ENCODE assay signal across 8 cellular contexts in genomic region chr9:14313378-14313940, GRCh38. TPM values are rescaled to one million over a fixed set of nuclear protein-coding genes. Genes with fewer than 3 reads are reported as not detected.
DNase-seq lines count a peak whose midpoint lies in the region; ATAC-seq, FAIRE-seq and TF ChIP-seq lines count a peak whose summit lies in the region.

No MANE protein-coding gene starts in this region.

- TF ChIP-seq EP300 in K562 (IDR thresholded peaks at IDR 0.05; ENCODE audit: low read length), result no peak

- no peaks in the 10 kb centered on the region for H3K36me3 Mint-ChIP-seq in stimulated activated memory B cell treated with anti-CD40 and anti-IgM and Interleukin-4, amounts not matched to agents 10 μg/mL and 1 μg/mL and 100 μg/mL, for 72 hours

- no peak overlapping the region for H3K27ac Mint-ChIP-seq in stimulated activated memory B cell treated with anti-CD40 and anti-IgM and Interleukin-4, amounts not matched to agents 10 μg/mL and 1 μg/mL and 100 μg/mL, for 72 hours

- no peaks in the 10 kb centered on the region for H3K9me1 ChIP-seq in K562 (ENCODE audit: control insufficient read depth, insufficient read depth, low read length)

- H3K4me3 Mint-ChIP-seq in stimulated activated memory B cell treated with anti-CD40 and anti-IgM and Interleukin-4, amounts not matched to agents 10 μg/mL and 1 μg/mL and 100 μg/mL, for 72 hours, result peak overlapping the region; percentile 77

- no peaks in the 10 kb centered on the region for H4K20me1 ChIP-seq in K562 (replicated peaks; ENCODE audit: control insufficient read depth, insufficient read depth, low read length)

- no peaks in the 10 kb centered on the region for H3K36me3 ChIP-seq in ES-I3 (ENCODE audit: insufficient read depth, low read length)
- no peaks in the 10 kb centered on the region for H3K36me3 ChIP-seq in K562 (ENCODE audit: control insufficient read depth, insufficient read depth, low read length)

- TSS peak; percentile 34 for BruUV-seq in K562 (replicated peaks; lab: Mats Ljungman, UMichigan)

- no peaks in the 10 kb centered on the region for H3K9me3 Mint-ChIP-seq in stimulated activated memory B cell treated with anti-CD40 and anti-IgM and Interleukin-4, amounts not matched to agents 10 μg/mL and 1 μg/mL and 100 μg/mL, for 72 hours

- FAIRE-seq in K562 (lab: Jason Lieb, UNC), result no peak

- DNase-seq in NCI-H2196 (lab: John Stamatoyannopoulos, UW; ENCODE audit: unreplicated experiment) (peak; percentile 62), K562 (ENCODE audit: extremely low read depth in 1 of 4, low spot score in 3 of 4) (peak in 2 of 4 experiments; percentile 8 to 47), iris pigment epithelial cell (ENCODE audit: low read depth) (peak; percentile 73), kidney glomerular epithelial cell (lab: John Stamatoyannopoulos, UW) (no peak), SHP77 treated with DMSO at 0.1 percent for 48 hours (lab: John Stamatoyannopoulos, UW) (no peak)

- no peak overlapping the region for H3K27ac ChIP-seq in K562 (ENCODE audit: extremely low read depth, low read depth, low read length)

- no peaks in the 10 kb centered on the region for H3K79me2 ChIP-seq in K562 (ENCODE audit: control insufficient read depth, insufficient read depth, low read length)

- intact Hi-C loops in K562 (cut with micrococcal nuclease), result no loop called here

- POLR2A ChIA-PET in K562 (lab: Yijun Ruan, JAX), result no interaction called here

- H3K27me3 ChIP-seq in K562 (ENCODE audit: control insufficient read depth in 2 of 2, insufficient read depth in 2 of 2, low read length in 2 of 2), result 0 out of 5 replicates have a peak, but pooled peaks cover 0 to 6% of the 10 kb centered on the region in 2 experiments

- in situ Hi-C loops in K562 (cut with MboI), result no loop called here

- peak overlapping the region; percentile 97 for H3K9ac ChIP-seq in ES-I3 (ENCODE audit: low read depth, low read length)
- peak overlapping the region in 1 of 2 experiments; percentile 89; a peak in 2 of 4 replicates for H3K9ac ChIP-seq in K562 (ENCODE audit: insufficient read depth in 1 of 2, low read depth in 2 of 2, low read length in 2 of 2)

- H3K4me1 ChIP-seq in ES-I3 (ENCODE audit: insufficient read depth, low read length), result peaks cover 24% of the 10 kb centered on the region
- peaks cover 3 to 28% of the 10 kb centered on the region in 2 experiments; a peak in 4 of 5 replicates for H3K4me1 ChIP-seq in K562 (replicated peaks in 1 of 2; ENCODE audit: control insufficient read depth in 2 of 2, insufficient read depth in 2 of 2, low read length in 2 of 2)

- ATAC-seq in K562, result peak; percentile 7
- no peak for ATAC-seq in stimulated activated memory B cell treated with anti-CD40 and anti-IgM and Interleukin-4, amounts not matched to agents 10 μg/mL and 1 μg/mL and 100 μg/mL, for 72 hours
- no peak for ATAC-seq in GM21360 (IDR thresholded peaks at IDR 0.05; ENCODE audit: unreplicated experiment)

- no peak for TF ChIP-seq RAD21 in K562 (CRISPR knock-in tag; conservative IDR thresholded peaks at IDR 0.05 in 1 of 2, IDR thresholded peaks at IDR 0.05 in 1 of 2)

- TF ChIP-seq CTCF in K562 (IDR thresholded peaks at IDR 0.05 in 2 of 3, conservative IDR thresholded peaks at IDR 0.05 in 1 of 3; ENCODE audit: insufficient read depth in 2 of 3, low read depth in 1 of 3, low read length in 3 of 3), result no peak

- H3K4me3 ChIP-seq in K562, result peak overlapping the region; percentile 46

- CTCF ChIA-PET in K562 (lab: Yijun Ruan, JAX; ENCODE audit: low intra/inter-chr PET ratio), result interaction anchor here (0.6 kb wide), 1 partner anchor 116 kb away, joined by 3 read pairs; no protein-coding TSS in a partner anchor

- H3K4me2 ChIP-seq in K562 (ENCODE audit: insufficient read depth, low read length), result peak overlapping the region; percentile 78

- peak overlapping the region; percentile 66 for H2AFZ ChIP-seq in K562 (ENCODE audit: low read depth, low read length)

- no peaks in the 10 kb centered on the region for H3K9me3 ChIP-seq in ES-I3 (ENCODE audit: control insufficient read depth, insufficient read depth, low read length)
- H3K9me3 ChIP-seq in K562 (replicated peaks; ENCODE audit: control insufficient read depth, insufficient read depth, low read depth, low read length), result no peaks in the 10 kb centered on the region

- WGBS in K562 (ENCODE audit: insufficient coverage, low coverage, missing lambda C conversion rate), result 0% methylated on average over 31 of the region's 33 CpGs

- peaks cover 20% of the 10 kb centered on the region for H3K4me1 Mint-ChIP-seq in stimulated activated memory B cell treated with anti-CD40 and anti-IgM and Interleukin-4, amounts not matched to agents 10 μg/mL and 1 μg/mL and 100 μg/mL, for 72 hours

- TF ChIP-seq POLR2A in K562 (conservative IDR thresholded peaks at IDR 0.05), result no peak

- H3K27me3 Mint-ChIP-seq in stimulated activated memory B cell treated with anti-CD40 and anti-IgM and Interleukin-4, amounts not matched to agents 10 μg/mL and 1 μg/mL and 100 μg/mL, for 72 hours, result peaks cover 59% of the 10 kb centered on the region

TF ChIP-seq in K562, 482 proteins besides CTCF, POLR2A, EP300 and RAD21 (continues in another document):
- no peak for TF ChIP-seq HNRNPLL (IDR thresholded peaks at IDR 0.05; ENCODE audit: low read depth, low read length, poor library complexity, severe bottlenecking)
- no peak for TF ChIP-seq TRIM28 (IDR thresholded peaks at IDR 0.05)
- TF ChIP-seq HDAC6 (IDR thresholded peaks at IDR 0.05; ENCODE audit: low read depth, low read length), result no peak
- peak; percentile 18 for TF ChIP-seq KDM5B (IDR thresholded peaks at IDR 0.05; ENCODE audit: insufficient replicate concordance, low read depth, low read length)
- TF ChIP-seq SOX6 (IDR thresholded peaks at IDR 0.05), result no peak
- peak; percentile 79; the same call in 1 of the 2 replicates for TF ChIP-seq EZH2 (IDR thresholded peaks at IDR 0.05; ENCODE audit: borderline replicate concordance, low read depth, low read length)

RNA-seq across cellular contexts. Expression of gene NFIB, which starts 0.5 kb away (rescaled TPM):
- 6.9 and 16.5 TPM in 2 replicates for total RNA-seq in K562 (2011; cell fraction: chromatin; rRNA removed; ENCODE audit: low replicate concordance)
- total RNA-seq in K562 (2011; cell fraction: nucleolus; rRNA removed), result 1.5 and 1.7 TPM in 2 replicates
- total RNA-seq in K562 (2011; cell fraction: nucleoplasm; rRNA removed), result 7.2 and 8.9 TPM in 2 replicates
- total RNA-seq in K562 (2014; rRNA removed) (1.7 and 2.2 TPM in 2 replicates), K562 (2014; rRNA removed; fragmentation: Illumina TruSeq; extraction: Trizol) (2.7 and 3.1 TPM in 2 replicates), K562 (2015; rRNA removed; fragmentation: Illumina TruSeq; extraction: Trizol) (3.3 TPM in 2 replicates), K562 (2021) (3.0 and 3.4 TPM in 2 replicates)
- polyA plus RNA-seq in K562 (2011; rRNA removed) (1.2 TPM in 2 replicates), K562 (2014; fragmentation: Illumina TruSeq; extraction: Trizol) (1.7 and 1.9 TPM in 2 replicates), K562 (2014; fragmentation: Nextera tagmentation; extraction: Ambion mirVana) (1 to 10 TPM; 1.2 to 1.9 TPM), K562 (2014; rRNA removed) (0.32 and 1.4 TPM in 2 replicates)
- polyA plus RNA-seq in K562 (2011; cell fraction: cytosol; rRNA removed), result 0.49 and 0.81 TPM in 2 replicates
- 4.0 and 6.3 TPM in 2 replicates for polyA plus RNA-seq in K562 (2011; cell fraction: nucleus; rRNA removed)
- polyA plus RNA-seq in K562 (2012), result 0.96 and 1.3 TPM in 2 replicates
- polyA minus RNA-seq in K562 (2011; rRNA and poly(A)+ RNA removed), result 7.6 and 15.9 TPM in 2 replicates
- 1.2 and 2.5 TPM in 2 replicates for polyA minus RNA-seq in K562 (2011; cell fraction: cytosol; rRNA and poly(A)+ RNA removed)
- polyA minus RNA-seq in K562 (2011; cell fraction: nucleus; rRNA and poly(A)+ RNA removed), result 5.1 and 15.2 TPM in 2 replicates

Comparison
In these comparisons a context has a peak if more than half of its experiments do, and no peak if none do; other contexts are left out.
1. DNase-seq: peak in NCI-H2196 (single experiment) and iris pigment epithelial cell (single experiment); none in kidney glomerular epithelial cell (single experiment) and SHP77 treated with DMSO at 0.1 percent for 48 hours (single experiment).